ENCODE assay signal across 2 cellular contexts in the genomic region with DNA sequence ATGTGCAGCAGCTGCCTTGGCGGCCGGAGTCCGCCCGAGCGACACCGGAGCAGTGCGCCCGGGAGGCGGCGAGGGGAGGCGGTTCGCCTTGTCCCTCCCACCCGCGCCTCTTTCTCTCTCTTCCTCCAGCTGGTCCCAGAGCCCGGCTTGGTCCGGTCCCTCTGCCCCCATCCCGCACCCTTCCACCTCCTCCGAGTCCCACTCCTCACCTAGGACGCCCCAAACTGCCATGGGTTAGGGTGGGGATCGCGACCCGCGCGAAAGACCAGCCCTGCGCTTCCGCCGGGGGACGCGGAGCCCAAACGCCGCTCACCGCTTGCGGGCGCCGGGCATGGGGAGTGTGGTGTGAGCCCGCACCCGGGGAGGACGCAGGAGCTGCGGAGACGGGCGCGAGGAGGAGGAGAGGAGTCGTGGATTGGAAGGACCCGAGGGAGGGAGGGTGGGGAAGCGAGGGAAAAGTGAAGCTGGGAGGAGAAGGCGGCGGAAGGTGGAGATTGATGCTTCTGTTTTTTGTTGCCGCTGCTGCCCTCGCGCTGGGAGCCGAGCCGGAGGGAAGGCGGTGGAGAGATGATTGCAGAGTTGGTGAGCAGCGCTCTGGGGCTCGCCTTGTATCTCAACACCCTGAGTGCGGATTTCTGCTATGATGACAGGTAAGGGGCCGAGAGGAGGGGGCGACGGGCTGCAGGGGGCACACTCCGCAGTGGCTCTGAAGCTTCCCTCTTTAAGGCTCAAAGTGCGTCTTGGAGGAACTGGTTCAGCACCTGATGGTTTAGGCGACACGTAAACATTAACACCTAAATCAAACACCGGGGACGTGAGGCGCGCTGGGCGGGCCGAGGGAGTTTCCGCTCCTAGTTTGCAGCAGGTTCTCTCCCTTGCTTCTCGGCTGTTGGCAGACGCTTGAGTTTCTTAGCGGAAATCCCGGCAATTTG.
TF ChIP-seq lines count a peak whose summit lies in the region.

No MANE protein-coding gene starts in this region.

TF ChIP-seq in A549, 52 proteins besides CTCF, POLR2A, EP300 and RAD21:
- TF ChIP-seq ELK1 (IDR thresholded peaks at IDR 0.05; ENCODE audit: low read depth, low read length) (no peak), BCL3 (IDR thresholded peaks at IDR 0.05) (peak; percentile 32; the same call in 1 of the 3 replicates), JUN (IDR thresholded peaks at IDR 0.05) (peak in 1 of 2 experiments; percentile 27; a peak in 1 of 5 replicates)
- TF ChIP-seq, protein P1, sequence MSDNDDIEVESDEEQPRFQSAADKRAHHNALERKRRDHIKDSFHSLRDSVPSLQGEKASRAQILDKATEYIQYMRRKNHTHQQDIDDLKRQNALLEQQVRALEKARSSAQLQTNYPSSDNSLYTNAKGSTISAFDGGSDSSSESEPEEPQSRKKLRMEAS (IDR thresholded peaks at IDR 0.05): peak; percentile 48
- TF ChIP-seq, protein P2, sequence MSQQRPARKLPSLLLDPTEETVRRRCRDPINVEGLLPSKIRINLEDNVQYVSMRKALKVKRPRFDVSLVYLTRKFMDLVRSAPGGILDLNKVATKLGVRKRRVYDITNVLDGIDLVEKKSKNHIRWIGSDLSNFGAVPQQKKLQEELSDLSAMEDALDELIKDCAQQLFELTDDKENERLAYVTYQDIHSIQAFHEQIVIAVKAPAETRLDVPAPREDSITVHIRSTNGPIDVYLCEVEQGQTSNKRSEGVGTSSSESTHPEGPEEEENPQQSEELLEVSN (IDR thresholded peaks at IDR 0.05; ENCODE audit: borderline replicate concordance, low read depth): peak; percentile 58; the same call in 1 of the 2 replicates

TF ChIP-seq in H1, 55 proteins besides CTCF, POLR2A, EP300 and RAD21:
- TF ChIP-seq CEBPB (IDR thresholded peaks at IDR 0.05; ENCODE audit: low read depth, low read length) (no peak), SP2 (IDR thresholded peaks at IDR 0.05; ENCODE audit: low read length) (no peak), GABPA (IDR thresholded peaks at IDR 0.05; ENCODE audit: borderline replicate concordance, insufficient read depth, low read length) (no peak), ASH2L (IDR thresholded peaks at IDR 0.05; ENCODE audit: low read length) (peak; percentile 72), USF2 (IDR thresholded peaks at IDR 0.05; ENCODE audit: low read length) (no peak), NANOG (IDR thresholded peaks at IDR 0.05; ENCODE audit: insufficient read depth, low read depth, low read length, poor library complexity, severe bottlenecking) (no peak), SIN3A (conservative IDR thresholded peaks at IDR 0.05 in 1 of 2, IDR thresholded peaks at IDR 0.05 in 1 of 2; ENCODE audit: low read depth in 1 of 2, low read length in 2 of 2) (peak in 1 of 2 experiments; percentile 26; a peak in 2 of 4 replicates), TBP (IDR thresholded peaks at IDR 0.05; ENCODE audit: low read depth, low read length) (no peak; the same call in 1 of the 2 replicates), KDM4A (IDR thresholded peaks at IDR 0.05; ENCODE audit: low read depth, low read length, severe bottlenecking) (peak; percentile 90), PHF8 (conservative IDR thresholded peaks at IDR 0.05; ENCODE audit: low read depth, low read length) (peak; percentile 45; the same call in 1 of the 2 replicates), JUND (IDR thresholded peaks at IDR 0.05; ENCODE audit: low read length) (no peak), SAP30 (IDR thresholded peaks at IDR 0.05; ENCODE audit: insufficient read depth, insufficient replicate concordance, low read length) (peak; percentile 77)
- TF ChIP-seq, protein P1 (IDR thresholded peaks at IDR 0.05): peak; percentile 25; the same call in 1 of the 2 replicates
